In genomic region chr7:11749629-11750028, GRCh38 we compare ENCODE assay signal across 14 cellular contexts.
"Had no signal": no experiment of that assay in that cellular context is flagged by ENCODE, and none has a peak within 500 bp of the region (broad histone marks: within the 10 kb centered on the region; RNA-seq: fewer than 3 reads in every experiment).

No MANE protein-coding gene starts in this region.

- H3K4me3 ChIP-seq: ascending aorta, cardiac muscle cell, dorsolateral prefrontal cortex, right lobe of liver, suprapubic skin, upper lobe of left lung had no signal

- H3K9me3 Mint-ChIP-seq: activated naive CD8-positive, alpha-beta T cell treated with anti-CD3 and anti-CD28 coated beads, Interleukin-2, amount 50 U/mL, for 24 hours; stimulated activated naive CD8-positive, alpha-beta T cell treated with anti-CD3 and anti-CD28 coated beads, Interleukin-15, Interleukin-2, amounts not matched to agents 100 ng/mL and 50 ng/mL, for 24 hours had no signal

- H3K27me3 ChIP-seq: ascending aorta, cardiac muscle cell, dorsolateral prefrontal cortex, right lobe of liver, suprapubic skin, upper lobe of left lung had no signal

- H3K9me3 ChIP-seq: ascending aorta, right lobe of liver, suprapubic skin, upper lobe of left lung had no signal

- H3K4me1 Mint-ChIP-seq: activated naive CD8-positive, alpha-beta T cell treated with anti-CD3 and anti-CD28 coated beads, Interleukin-2, amount 50 U/mL, for 24 hours; activated T-helper 17 cell treated with anti-CD3 and anti-CD28 coated beads, Interleukin-2, amount 50 U/mL, for 72 hours had no signal

- DNase-seq: activated CD4-positive, alpha-beta T cell treated with anti-CD3 and anti-CD28 coated beads, Interleukin-2, amount 50 U/mL, for 1 hour; activated naive CD4-positive, alpha-beta T cell treated with Interleukin-2 at 50 U/mL for 16 hours; activated naive CD8-positive, alpha-beta T cell treated with anti-CD3 and anti-CD28 coated beads, Interleukin-2, amount 50 U/mL, for 24 hours; dorsolateral prefrontal cortex; head of caudate nucleus; right lobe of liver; T-helper 9 cell; upper lobe of left lung had no signal

- H3K27ac Mint-ChIP-seq: activated naive CD8-positive, alpha-beta T cell treated with anti-CD3 and anti-CD28 coated beads, Interleukin-2, amount 50 U/mL, for 24 hours; activated T-helper 17 cell treated with anti-CD3 and anti-CD28 coated beads, Interleukin-2, amount 50 U/mL, for 72 hours; stimulated activated naive CD8-positive, alpha-beta T cell treated with anti-CD3 and anti-CD28 coated beads, Interleukin-15, Interleukin-2, amounts not matched to agents 100 ng/mL and 50 ng/mL, for 24 hours had no signal

- H3K4me1 ChIP-seq: ascending aorta, right lobe of liver, suprapubic skin had no signal

- H3K36me3 ChIP-seq: ascending aorta, cardiac muscle cell, right lobe of liver, suprapubic skin, upper lobe of left lung had no signal

- H3K4me3 Mint-ChIP-seq: activated naive CD8-positive, alpha-beta T cell treated with anti-CD3 and anti-CD28 coated beads, Interleukin-2, amount 50 U/mL, for 24 hours; activated T-helper 17 cell treated with anti-CD3 and anti-CD28 coated beads, Interleukin-2, amount 50 U/mL, for 72 hours; stimulated activated naive CD8-positive, alpha-beta T cell treated with anti-CD3 and anti-CD28 coated beads, Interleukin-15, Interleukin-2, amounts not matched to agents 100 ng/mL and 50 ng/mL, for 24 hours had no signal

- ATAC-seq: activated naive CD8-positive, alpha-beta T cell treated with anti-CD3 and anti-CD28 coated beads, Interleukin-2, amount 50 U/mL, for 24 hours; activated T-helper 17 cell treated with anti-CD3 and anti-CD28 coated beads, Interleukin-2, amount 50 U/mL, for 72 hours; esophagus mucosa; right lobe of liver had no signal

- H3K27me3 Mint-ChIP-seq: activated naive CD8-positive, alpha-beta T cell treated with anti-CD3 and anti-CD28 coated beads, Interleukin-2, amount 50 U/mL, for 24 hours; activated T-helper 17 cell treated with anti-CD3 and anti-CD28 coated beads, Interleukin-2, amount 50 U/mL, for 72 hours; stimulated activated naive CD8-positive, alpha-beta T cell treated with anti-CD3 and anti-CD28 coated beads, Interleukin-15, Interleukin-2, amounts not matched to agents 100 ng/mL and 50 ng/mL, for 24 hours had no signal

- H3K27ac ChIP-seq: ascending aorta, cardiac muscle cell, dorsolateral prefrontal cortex, right lobe of liver, suprapubic skin, upper lobe of left lung had no signal
